Comparison of ENCODE assay signal across 12 cellular contexts in genomic region chr13:45162821-45163220, GRCh38. TPM values are rescaled to one million over a fixed set of nuclear protein-coding genes. Genes with fewer than 3 reads are reported as not detected.
DNase-seq lines count a peak whose midpoint lies in the region; ATAC-seq and TF ChIP-seq lines count a peak whose summit lies in the region.
"Had no signal": no experiment of that assay in that cellular context is flagged by ENCODE, and none has a peak within 500 bp of the region (broad histone marks: within the 10 kb centered on the region; RNA-seq: fewer than 3 reads in every experiment).

No MANE protein-coding gene starts in this region.

- intact Hi-C loops in activated CD4-positive, alpha-beta T cell treated with anti-CD3 and anti-CD28 coated beads for 36 hours (cut with DNase I, micrococcal nuclease), result no loop called here
- intact Hi-C loops in Right ventricle myocardium superior (cut with DNase I), result no loop called here

- peak overlapping the region; percentile 26 for H3K4me2 ChIP-seq in smooth muscle cell

- no peaks in the 10 kb centered on the region for H3K27me3 ChIP-seq in smooth muscle cell (ENCODE audit: low read depth)
- no peaks in the 10 kb centered on the region for H3K27me3 ChIP-seq in tibial nerve

- peak overlapping the region; percentile 87 for H3K27ac ChIP-seq in smooth muscle cell (ENCODE audit: low read depth)
- H3K27ac ChIP-seq in tibial nerve, result peak overlapping the region in 2 of 4 donors; percentile 11 to 70

- H3K9ac ChIP-seq in smooth muscle cell (ENCODE audit: low read depth), result peak overlapping the region; percentile 40

- no peaks in the 10 kb centered on the region for H3K9me3 ChIP-seq in smooth muscle cell (replicated peaks; ENCODE audit: low read depth)
- H3K9me3 ChIP-seq in tibial nerve, result no peaks in the 10 kb centered on the region

- CTCF ChIA-PET in activated CD4-positive, alpha-beta T cell treated with anti-CD3 and anti-CD28 coated beads for 36 hours (lab: Charles Lee), result interaction anchor here (1.5 kb wide), 1 partner anchor 16 kb away, joined by 4 read pairs; no protein-coding TSS in a partner anchor

- WGBS in smooth muscle cell (ENCODE audit: low lambda C conversion rate), result 22% methylated on average over 1 of the region's 1 CpG
- 61 to 66% methylated on average over 1 of the region's 1 CpG for WGBS in tibial nerve, 2 donors

- H3K4me3 Mint-ChIP-seq in activated CD4-positive, alpha-beta T cell treated with anti-CD3 and anti-CD28 coated beads for 36 hours, result no peak overlapping the region
- H3K4me3 Mint-ChIP-seq: activated naive CD8-positive, alpha-beta T cell; memory B cell had no signal

- no peak overlapping the region for H3K4me3 ChIP-seq in fibroblast of mammary gland (ENCODE audit: control insufficient read depth, low read depth, low read length)
- H3K4me3 ChIP-seq in smooth muscle cell, result no peak overlapping the region
- no peak overlapping the region for H3K4me3 ChIP-seq in tibial nerve

- no peaks in the 10 kb centered on the region for H3K27me3 Mint-ChIP-seq in activated CD4-positive, alpha-beta T cell treated with anti-CD3 and anti-CD28 coated beads for 36 hours
- H3K27me3 Mint-ChIP-seq: activated naive CD8-positive, alpha-beta T cell; memory B cell had no signal

- H4K20me1 ChIP-seq in smooth muscle cell (ENCODE audit: low read depth), result no peaks in the 10 kb centered on the region

- H3K36me3 ChIP-seq in smooth muscle cell (ENCODE audit: low read depth) (peaks cover 5% of the 10 kb centered on the region), tibial nerve (peaks cover 0 to 27% (median 0%) of the 10 kb centered on the region in 3 donors)

- H3K36me3 Mint-ChIP-seq in activated CD4-positive, alpha-beta T cell treated with anti-CD3 and anti-CD28 coated beads for 36 hours (ENCODE audit: low read depth), result peaks cover 32% of the 10 kb centered on the region

- H3K27ac Mint-ChIP-seq in activated CD4-positive, alpha-beta T cell treated with anti-CD3 and anti-CD28 coated beads for 36 hours, result no peak overlapping the region
- H3K27ac Mint-ChIP-seq: activated naive CD8-positive, alpha-beta T cell; memory B cell had no signal

- TF ChIP-seq POLR2A in tibial nerve (IDR thresholded peaks at IDR 0.05), result no peak

- no peaks in the 10 kb centered on the region for H3K79me2 ChIP-seq in smooth muscle cell (ENCODE audit: low read depth)

- peaks cover 7% of the 10 kb centered on the region for H3K9me3 Mint-ChIP-seq in activated CD4-positive, alpha-beta T cell treated with anti-CD3 and anti-CD28 coated beads for 36 hours (ENCODE audit: low read depth)
- H3K9me3 Mint-ChIP-seq: memory B cell had no signal

- no peaks in the 10 kb centered on the region for H3K4me1 ChIP-seq in smooth muscle cell (ENCODE audit: low read depth)
- peaks cover 0 to 8% (median 0%) of the 10 kb centered on the region in 4 donors for H3K4me1 ChIP-seq in tibial nerve

- ATAC-seq in activated CD4-positive, alpha-beta T cell treated with anti-CD3 and anti-CD28 coated beads for 36 hours, result peak; percentile 63
- peak; percentile 89 for ATAC-seq in SK-N-SH treated with all-trans-retinoic acid at 6 μM for 48 hours
- ATAC-seq in Right ventricle myocardium superior (ENCODE audit: poor library complexity), result no peak
- ATAC-seq in HG02970 (IDR thresholded peaks at IDR 0.05; ENCODE audit: low FRiP score, unreplicated experiment), result no peak

- no peak for TF ChIP-seq EP300 in tibial nerve (IDR thresholded peaks at IDR 0.05)

- peaks cover 13% of the 10 kb centered on the region for H3K4me1 Mint-ChIP-seq in activated CD4-positive, alpha-beta T cell treated with anti-CD3 and anti-CD28 coated beads for 36 hours
- H3K4me1 Mint-ChIP-seq: memory B cell had no signal

- no peak overlapping the region for H2AFZ ChIP-seq in smooth muscle cell (ENCODE audit: low read depth)

- H3F3A ChIP-seq in smooth muscle cell (ENCODE audit: low read depth), result peaks cover 7% of the 10 kb centered on the region

- POLR2A ChIA-PET in activated CD4-positive, alpha-beta T cell treated with anti-CD3 and anti-CD28 coated beads for 36 hours (lab: Charles Lee), result no interaction called here

- TF ChIP-seq CTCF in fibroblast of mammary gland (conservative IDR thresholded peaks at IDR 0.05; ENCODE audit: control insufficient read depth, insufficient read depth, low read depth, low read length), result no peak
- TF ChIP-seq CTCF in smooth muscle cell (IDR thresholded peaks at IDR 0.05; ENCODE audit: borderline replicate concordance, insufficient read depth, poor library complexity, severe bottlenecking), result no peak
- no peak for TF ChIP-seq CTCF in tibial nerve (IDR thresholded peaks at IDR 0.05)

- DNase-seq in activated CD4-positive, alpha-beta T cell treated with anti-CD3 and anti-CD28 coated beads for 36 hours, result no peak
- DNase-seq in activated CD4-positive, alpha-beta T cell treated with anti-CD3 and anti-CD28 coated beads for 48 hours, result no peak
- DNase-seq in fibroblast of mammary gland (ENCODE audit: low read depth), result peak; percentile 94
- DNase-seq in smooth muscle cell (lab: John Stamatoyannopoulos, UW; ENCODE audit: unreplicated experiment), result no peak
- no peak for DNase-seq in Right ventricle myocardium superior
- DNase-seq in tibial nerve (ENCODE audit: low spot score in 2 of 2), result no peak
- DNase-seq: foreskin melanocyte, retina had no signal

TF ChIP-seq in SK-N-SH treated with all-trans-retinoic acid at 6 μM for 48 hours, 23 proteins besides CTCF, POLR2A, EP300 and RAD21:
- TF ChIP-seq ARNTL (CRISPR knock-in tag; IDR thresholded peaks at IDR 0.05; ENCODE audit: borderline replicate concordance, low read depth) (no peak), SNAI2 (CRISPR knock-in tag; IDR thresholded peaks at IDR 0.05) (no peak), TSHZ2 (CRISPR knock-in tag; IDR thresholded peaks at IDR 0.05) (no peak), OSR1 (CRISPR knock-in tag; IDR thresholded peaks at IDR 0.05) (no peak), ZNF8 (CRISPR knock-in tag; IDR thresholded peaks at IDR 0.05) (no peak), BACH2 (CRISPR knock-in tag; IDR thresholded peaks at IDR 0.05; ENCODE audit: borderline replicate concordance) (no peak), RARB (CRISPR knock-in tag; IDR thresholded peaks at IDR 0.05) (no peak), TCF4 (CRISPR knock-in tag; IDR thresholded peaks at IDR 0.05; ENCODE audit: borderline replicate concordance) (no peak), GLIS3 (CRISPR knock-in tag; IDR thresholded peaks at IDR 0.05) (no peak), ESRRG (CRISPR knock-in tag; IDR thresholded peaks at IDR 0.05) (no peak), ZFP3 (CRISPR knock-in tag; IDR thresholded peaks at IDR 0.05) (no peak), ZNF565 (CRISPR knock-in tag; conservative IDR thresholded peaks at IDR 0.05; ENCODE audit: low read depth) (no peak)

RNA-seq across cellular contexts. Expression of gene KCTD4, which starts 38.0 kb away (rescaled TPM):
- total RNA-seq in activated CD4-positive, alpha-beta T cell treated with anti-CD3 and anti-CD28 coated beads for 36 hours, result not detected
- total RNA-seq in smooth muscle cell (not detected in 2 replicates), Right ventricle myocardium superior (not detected), tibial nerve (10 to 100 TPM in 2 of 4 donors, 1 to 10 TPM in 2; 3.0 to 14.4 (median 8.2) TPM)
- polyA plus RNA-seq in smooth muscle cell, result 0.46 TPM in 1 of 2 replicates, not detected in the other

RNA-seq across cellular contexts. Expression of gene GTF2F2, which starts 42.5 kb away (rescaled TPM):
- 10 to 100 TPM; 19.9 to 25.6 TPM for total RNA-seq in activated CD4-positive, alpha-beta T cell treated with anti-CD3 and anti-CD28 coated beads for 36 hours
- total RNA-seq in smooth muscle cell, result 25.3 and 28.1 TPM in 2 replicates
- polyA plus RNA-seq in smooth muscle cell, result 11.2 and 14.6 TPM in 2 replicates
- total RNA-seq in Right ventricle myocardium superior, result 22.3 TPM
- total RNA-seq in tibial nerve, result 10 to 100 TPM; 20.2 to 28.8 (median 24.1) TPM

Comparison
In these comparisons a context has a peak if more than half of its experiments do, and no peak if none do; other contexts are left out.
1. ATAC-seq: peak in activated CD4-positive, alpha-beta T cell treated with anti-CD3 and anti-CD28 coated beads for 36 hours (single experiment) and SK-N-SH treated with all-trans-retinoic acid at 6 μM for 48 hours (single experiment); none in Right ventricle myocardium superior (single experiment) and HG02970 (single experiment).